ENCODE assay signal across 9 cellular contexts in genomic region chr5:126503602-126504104, GRCh38.
DNase-seq lines count a peak whose midpoint lies in the region; ATAC-seq, FAIRE-seq and TF ChIP-seq lines count a peak whose summit lies in the region.
"Had no signal": no experiment of that assay in that cellular context is flagged by ENCODE, and none has a peak within 500 bp of the region (broad histone marks: within the 10 kb centered on the region; RNA-seq: fewer than 3 reads in every experiment).

No MANE protein-coding gene starts in this region.

- H3K27me3 ChIP-seq in endothelial cell of umbilical vein (ENCODE audit: control insufficient read depth in 2 of 2, insufficient read depth in 2 of 2, low read length in 2 of 2) = peaks cover 15 to 20% of the 10 kb centered on the region in 2 experiments
- no peaks in the 10 kb centered on the region for H3K27me3 ChIP-seq in mesenchymal stem cell (ENCODE audit: control insufficient read depth in 1 of 2, insufficient read depth in 1 of 2, low read length in 2 of 2)
- H3K27me3 ChIP-seq in aorta (ENCODE audit: control insufficient read depth in 1 of 2, insufficient read depth in 2 of 2, low read length in 1 of 2) = no peaks in the 10 kb centered on the region
- H3K27me3 ChIP-seq: BLaER1 treated with 17β-estradiol and CSF1 and Interleukin-3, amounts not matched to agents 10 nM and 100 nM had no signal

- H3K4me3 ChIP-seq in endothelial cell of umbilical vein (replicated peaks in 1 of 3; ENCODE audit: insufficient read depth in 1 of 3, low read depth in 1 of 3, low read length in 3 of 3) = no peak overlapping the region
- H3K4me3 ChIP-seq in mesenchymal stem cell (ENCODE audit: insufficient read depth in 1 of 2, low read depth in 1 of 2, low read length in 2 of 2) = peak overlapping the region in 1 of 2 experiments; percentile 55
- H3K4me3 ChIP-seq in aorta (ENCODE audit: low read length in 2 of 2) = no peak overlapping the region
- H3K4me3 ChIP-seq: BLaER1 treated with 17β-estradiol and CSF1 and Interleukin-3, amounts not matched to agents 10 nM and 100 nM had no signal

- CTCF ChIA-PET in endothelial cell of umbilical vein (lab: Charles Lee) = no interaction called here

- no peak overlapping the region for H2BK5ac ChIP-seq in mesenchymal stem cell (ENCODE audit: low read depth, low read length, poor library complexity, severe bottlenecking)

- ATAC-seq in aorta (ENCODE audit: low FRiP score) = peak; percentile 61
- no peak for ATAC-seq in HG03457 (IDR thresholded peaks at IDR 0.05; ENCODE audit: unreplicated experiment)

- peaks cover 6% of the 10 kb centered on the region for H3K4me1 ChIP-seq in endothelial cell of umbilical vein (ENCODE audit: control insufficient read depth, extremely low read depth, insufficient read depth, low read length)
- peaks cover 14% of the 10 kb centered on the region for H3K4me1 ChIP-seq in mesenchymal stem cell (ENCODE audit: control insufficient read depth, insufficient read depth, low read depth, low read length)
- H3K4me1 ChIP-seq in aorta (ENCODE audit: control insufficient read depth in 1 of 2, insufficient read depth in 2 of 2, low read length in 2 of 2) = no peaks in the 10 kb centered on the region

- H3K4me1 Mint-ChIP-seq in activated naive CD8-positive, alpha-beta T cell (ENCODE audit: low read depth) = peaks cover 58% of the 10 kb centered on the region
- H3K4me1 Mint-ChIP-seq in activated naive CD8-positive, alpha-beta T cell treated with anti-CD3 and anti-CD28 coated beads for 36 hours = peaks cover 24% of the 10 kb centered on the region

- H2AK5ac ChIP-seq in mesenchymal stem cell (ENCODE audit: low read length, severe bottlenecking) = no peak overlapping the region

- no peaks in the 10 kb centered on the region for H3K27me3 Mint-ChIP-seq in activated naive CD8-positive, alpha-beta T cell
- H3K27me3 Mint-ChIP-seq in activated naive CD8-positive, alpha-beta T cell treated with anti-CD3 and anti-CD28 coated beads for 36 hours = no peaks in the 10 kb centered on the region

- H4K20me1 ChIP-seq in endothelial cell of umbilical vein (replicated peaks; ENCODE audit: control insufficient read depth, extremely low read depth, insufficient read depth, low read length) = no peaks in the 10 kb centered on the region
- H4K20me1 ChIP-seq: BLaER1 treated with 17β-estradiol and CSF1 and Interleukin-3, amounts not matched to agents 10 nM and 100 nM had no signal

- H3K27ac ChIP-seq in endothelial cell of umbilical vein (ENCODE audit: insufficient read depth, low read depth, low read length) (no peak overlapping the region), mesenchymal stem cell (ENCODE audit: low read length, poor library complexity, severe bottlenecking) (peak overlapping the region; percentile 46), aorta (ENCODE audit: low read depth in 1 of 2, low read length in 2 of 2) (no peak overlapping the region)
- H3K27ac ChIP-seq: BLaER1 treated with 17β-estradiol and CSF1 and Interleukin-3, amounts not matched to agents 10 nM and 100 nM had no signal

- H3K9me1 ChIP-seq in endothelial cell of umbilical vein (replicated peaks; ENCODE audit: control insufficient read depth, extremely low read depth, insufficient read depth, low read length) = no peaks in the 10 kb centered on the region

- DNase-seq in activated naive CD8-positive, alpha-beta T cell treated with anti-CD3 and anti-CD28 coated beads for 36 hours = no peak
- DNase-seq in endothelial cell of umbilical vein (ENCODE audit: low read depth, low spot score) = peak; percentile 44
- DNase-seq in mesenchymal stem cell = peak; percentile 57
- DNase-seq in aorta = peak in 1 of 2 donors; percentile 48
- DNase-seq in NCI-H2107 (lab: John Stamatoyannopoulos, UW) = no peak
- DNase-seq in NCI-H345 (lab: John Stamatoyannopoulos, UW) = no peak

- TF ChIP-seq CTCF in endothelial cell of umbilical vein (IDR thresholded peaks at IDR 0.05; ENCODE audit: extremely low read depth in 1 of 2, insufficient read depth in 1 of 2, low read depth in 1 of 2, low read length in 2 of 2) = no peak

- H3K36me3 Mint-ChIP-seq in activated naive CD8-positive, alpha-beta T cell = no peaks in the 10 kb centered on the region
- H3K36me3 Mint-ChIP-seq in activated naive CD8-positive, alpha-beta T cell treated with anti-CD3 and anti-CD28 coated beads for 36 hours = peaks cover 3% of the 10 kb centered on the region

- H3K9ac ChIP-seq in endothelial cell of umbilical vein (replicated peaks; ENCODE audit: extremely low read depth, insufficient read depth, low read length) (no peak overlapping the region), mesenchymal stem cell (ENCODE audit: low read length) (peak overlapping the region; percentile 73)
- H3K9ac ChIP-seq: BLaER1 treated with 17β-estradiol and CSF1 and Interleukin-3, amounts not matched to agents 10 nM and 100 nM had no signal

- H3K27ac Mint-ChIP-seq in activated naive CD8-positive, alpha-beta T cell = peak overlapping the region; percentile 34
- no peak overlapping the region for H3K27ac Mint-ChIP-seq in activated naive CD8-positive, alpha-beta T cell treated with anti-CD3 and anti-CD28 coated beads for 36 hours

- no peak overlapping the region for H4K91ac ChIP-seq in mesenchymal stem cell (ENCODE audit: low read length)

- H3K9me3 ChIP-seq in endothelial cell of umbilical vein (replicated peaks; ENCODE audit: control insufficient read depth, insufficient read depth, low read length) (no peaks in the 10 kb centered on the region), mesenchymal stem cell (ENCODE audit: control insufficient read depth, low read length) (no peaks in the 10 kb centered on the region), aorta (ENCODE audit: control insufficient read depth, low read length) (no peaks in the 10 kb centered on the region)

- peak; percentile 69 for FAIRE-seq in endothelial cell of umbilical vein (lab: Jason Lieb, UNC)

- no TSS peak for BruUV-seq in endothelial cell of umbilical vein (replicated peaks; lab: Mats Ljungman, UMichigan)

- H3K79me2 ChIP-seq in endothelial cell of umbilical vein (ENCODE audit: control insufficient read depth, insufficient read depth, low read length) = no peaks in the 10 kb centered on the region

- H3K4me2 ChIP-seq in endothelial cell of umbilical vein (ENCODE audit: insufficient read depth, low read length) (no peak overlapping the region), mesenchymal stem cell (ENCODE audit: low read length, poor library complexity, severe bottlenecking) (no peak overlapping the region)

- H2AFZ ChIP-seq in endothelial cell of umbilical vein (ENCODE audit: low read depth, low read length) (no peak overlapping the region), mesenchymal stem cell (ENCODE audit: low read depth, low read length) (no peak overlapping the region)

- H4K8ac ChIP-seq in mesenchymal stem cell (ENCODE audit: low read length) = no peak overlapping the region

- dilution Hi-C loops in endothelial cell of umbilical vein (cut with MboI; ENCODE audit: extremely low pct_ligation_motif_present, low sequenced_read_pairs) = no loop called here

- POLR2A ChIA-PET in endothelial cell of umbilical vein (lab: Charles Lee) = no interaction called here

- H2BK120ac ChIP-seq in mesenchymal stem cell (ENCODE audit: low read depth, low read length) = no peak overlapping the region

- H2BK15ac ChIP-seq in mesenchymal stem cell (ENCODE audit: low read depth, poor library complexity, severe bottlenecking) = no peak overlapping the region

- H3K36me3 ChIP-seq in endothelial cell of umbilical vein (ENCODE audit: control insufficient read depth in 2 of 2, extremely low read depth in 1 of 2, insufficient read depth in 2 of 2, low read length in 2 of 2) = no peaks in the 10 kb centered on the region
- H3K36me3 ChIP-seq in mesenchymal stem cell (ENCODE audit: control insufficient read depth in 1 of 2, insufficient read depth in 2 of 2, low read depth in 1 of 2, low read length in 2 of 2) = no peaks in the 10 kb centered on the region
- H3K36me3 ChIP-seq in aorta (ENCODE audit: control insufficient read depth in 1 of 2, insufficient read depth in 2 of 2, low read length in 1 of 2) = no peaks in the 10 kb centered on the region
- H3K36me3 ChIP-seq: BLaER1 treated with 17β-estradiol and CSF1 and Interleukin-3, amounts not matched to agents 10 nM and 100 nM had no signal

- H3K9me3 Mint-ChIP-seq in activated naive CD8-positive, alpha-beta T cell (ENCODE audit: low read depth) = no peaks in the 10 kb centered on the region
- peaks cover 2% of the 10 kb centered on the region for H3K9me3 Mint-ChIP-seq in activated naive CD8-positive, alpha-beta T cell treated with anti-CD3 and anti-CD28 coated beads for 36 hours

- no peaks in the 10 kb centered on the region for H3K79me1 ChIP-seq in mesenchymal stem cell (replicated peaks; ENCODE audit: low read length, poor library complexity, severe bottlenecking)

- no peak overlapping the region for H2BK12ac ChIP-seq in mesenchymal stem cell (ENCODE audit: low read length in 2 of 2)

- H3K23ac ChIP-seq in mesenchymal stem cell (ENCODE audit: low read length in 2 of 2) = no peak overlapping the region

- 61% methylated on average over 3 of the region's 5 CpGs for WGBS in mesenchymal stem cell
- WGBS in aorta, 2 donors = 1 to 3% methylated on average over 5 of the region's 5 CpGs

- no peak for TF ChIP-seq POLR2A in endothelial cell of umbilical vein (IDR thresholded peaks at IDR 0.05; ENCODE audit: low read depth, low read length)

- H3K4ac ChIP-seq in mesenchymal stem cell (ENCODE audit: low read depth in 1 of 2, low read length in 2 of 2) = peak overlapping the region in 1 of 2 experiments; percentile 54

- intact Hi-C loops in endothelial cell of umbilical vein (cut with micrococcal nuclease) (loop anchor here (1.0 kb wide), 1 partner anchor 36 kb away; no protein-coding TSS in a partner anchor), aorta (cut with DNase I) (no loop called here)

- no peak overlapping the region for H3K14ac ChIP-seq in mesenchymal stem cell (ENCODE audit: low read length in 2 of 2)

- no peak overlapping the region for H3K18ac ChIP-seq in mesenchymal stem cell (ENCODE audit: low read depth in 1 of 2, low read length in 2 of 2)

- no peak overlapping the region for H3K4me3 Mint-ChIP-seq in activated naive CD8-positive, alpha-beta T cell
- H3K4me3 Mint-ChIP-seq in activated naive CD8-positive, alpha-beta T cell treated with anti-CD3 and anti-CD28 coated beads for 36 hours = no peak overlapping the region

TF ChIP-seq in endothelial cell of umbilical vein, 7 proteins besides CTCF, POLR2A, EP300 and RAD21 (continues in another document):
- TF ChIP-seq JUN (IDR thresholded peaks at IDR 0.05; ENCODE audit: borderline replicate concordance, insufficient read depth, insufficient read length, low read depth) (no peak), EZH2 (IDR thresholded peaks at IDR 0.05; ENCODE audit: borderline replicate concordance, low read depth, low read length, severe bottlenecking) (no peak), MAX (IDR thresholded peaks at IDR 0.05; ENCODE audit: insufficient read depth, insufficient read length) (no peak), POLR2AphosphoS5 (IDR thresholded peaks at IDR 0.05; ENCODE audit: insufficient read depth, low read depth, low read length) (peak; percentile 63), FOS (IDR thresholded peaks at IDR 0.05; ENCODE audit: borderline replicate concordance, insufficient read depth, low read length) (peak; percentile 38)

Comparison
In these comparisons a context has a peak if more than half of its experiments do, and no peak if none do; other contexts are left out.
1. DNase-seq: peak in endothelial cell of umbilical vein (single experiment) and mesenchymal stem cell (single experiment); none in activated naive CD8-positive, alpha-beta T cell treated with anti-CD3 and anti-CD28 coated beads for 36 hours (single experiment), NCI-H2107 (single experiment) and NCI-H345 (single experiment).